30 cellular contexts compared by ENCODE assay signal in genomic region chr2:28038722-28039121, GRCh38.
"Had no signal": no experiment of that assay in that cellular context is flagged by ENCODE, and none has a peak within 500 bp of the region (broad histone marks: within the 10 kb centered on the region; RNA-seq: fewer than 3 reads in every experiment).

No MANE protein-coding gene starts in this region.

- H3K4me1 Mint-ChIP-seq: immature natural killer cell, nephron progenitor cell had no signal

- DNase-seq: dermis blood vessel endothelial cell; effector memory CD4-positive, alpha-beta T cell; erythroblast; esophagus squamous epithelium; foreskin melanocyte; hypothalamus; immature natural killer cell; islet precursor cell; kidney glomerular epithelial cell; left colon; left ventricle myocardium inferior; lower lobe of right lung; naive thymus-derived CD8-positive, alpha-beta T cell; nephron progenitor cell; nucleus accumbens; right cardiac atrium; sigmoid colon; small intestine; stimulated activated CD4-positive, alpha-beta T cell treated with anti-CD3 and anti-CD28 coated beads, Interleukin-12 subunit alpha, Interleukin-12 subunit beta, amount 100 ng/mL, for 4 hours; stimulated activated CD4-positive, alpha-beta T cell treated with anti-CD3 and anti-CD28 coated beads, Interleukin-1b, Interleukin-23, amount 100 ng/mL, for 48 hours; stimulated activated CD4-positive, alpha-beta T cell treated with anti-CD3 and anti-CD28 coated beads, Interleukin-4, amount 100 ng/mL, for 1 hour; stimulated activated CD8-positive, alpha-beta memory T cell treated with anti-CD3 and anti-CD28 coated beads, Interleukin-4, amount 100 ng/mL, for 48 hours; stimulated activated naive CD4-positive, alpha-beta T cell; stimulated activated naive CD8-positive, alpha-beta T cell treated with anti-CD3 and anti-CD28 coated beads, Interleukin-15, amount 100 ng/mL, for 72 hours; thyroid gland; trophoblast cell had no signal

- H3K4me1 ChIP-seq: esophagus squamous epithelium, lower lobe of right lung, prostate gland, sigmoid colon, suprapubic skin, vagina had no signal

- H3K9me3 ChIP-seq: esophagus squamous epithelium, left ventricle myocardium inferior, lower lobe of right lung, prostate gland, sigmoid colon, suprapubic skin, thyroid gland, vagina had no signal

- H3K36me3 ChIP-seq: esophagus squamous epithelium, left ventricle myocardium inferior, lower lobe of right lung, prostate gland, sigmoid colon, suprapubic skin, thyroid gland, vagina had no signal

- H3K27me3 ChIP-seq: esophagus squamous epithelium, sigmoid colon, suprapubic skin, thyroid gland, vagina had no signal

- H3K9me3 Mint-ChIP-seq: immature natural killer cell; naive thymus-derived CD8-positive, alpha-beta T cell; nephron progenitor cell; stimulated activated naive CD8-positive, alpha-beta T cell treated with anti-CD3 and anti-CD28 coated beads, Interleukin-15, amount 100 ng/mL, for 72 hours had no signal

- ATAC-seq: left colon; lower lobe of right lung; naive thymus-derived CD8-positive, alpha-beta T cell; right cardiac atrium; stimulated activated naive CD8-positive, alpha-beta T cell treated with anti-CD3 and anti-CD28 coated beads, Interleukin-15, amount 100 ng/mL, for 72 hours had no signal

- H3K4me3 ChIP-seq: coronary artery, esophagus squamous epithelium, left ventricle myocardium inferior, lower lobe of right lung, prostate gland, sigmoid colon, suprapubic skin, thyroid gland, vagina had no signal

- H3K4me3 Mint-ChIP-seq: immature natural killer cell; naive thymus-derived CD8-positive, alpha-beta T cell; nephron progenitor cell; stimulated activated naive CD8-positive, alpha-beta T cell treated with anti-CD3 and anti-CD28 coated beads, Interleukin-15, amount 100 ng/mL, for 72 hours had no signal

- H3K27me3 Mint-ChIP-seq: naive thymus-derived CD8-positive, alpha-beta T cell; stimulated activated naive CD8-positive, alpha-beta T cell treated with anti-CD3 and anti-CD28 coated beads, Interleukin-15, amount 100 ng/mL, for 72 hours had no signal

- H3K27ac Mint-ChIP-seq: immature natural killer cell; nephron progenitor cell; stimulated activated naive CD8-positive, alpha-beta T cell treated with anti-CD3 and anti-CD28 coated beads, Interleukin-15, amount 100 ng/mL, for 72 hours had no signal

- H3K27ac ChIP-seq: coronary artery, esophagus squamous epithelium, left ventricle myocardium inferior, lower lobe of right lung, prostate gland, sigmoid colon, suprapubic skin, thyroid gland, vagina had no signal
